Comparison of ENCODE assay signal across 14 cellular contexts in genomic region chr17:77402159-77402731, GRCh38.
DNase-seq lines count a peak whose midpoint lies in the region; ATAC-seq and TF ChIP-seq lines count a peak whose summit lies in the region.
"Had no signal": no experiment of that assay in that cellular context is flagged by ENCODE, and none has a peak within 500 bp of the region (broad histone marks: within the 10 kb centered on the region; RNA-seq: fewer than 3 reads in every experiment).

No MANE protein-coding gene starts in this region.

- no peaks in the 10 kb centered on the region for H3K9me3 Mint-ChIP-seq in Calu3 (ENCODE audit: low read depth, unreplicated experiment)
- H3K9me3 Mint-ChIP-seq in activated naive CD8-positive, alpha-beta T cell treated with anti-CD3 and anti-CD28 coated beads for 36 hours: no peaks in the 10 kb centered on the region
- no peaks in the 10 kb centered on the region for H3K9me3 Mint-ChIP-seq in neural crest cell

- DNase-seq in Calu3: no peak
- no peak for DNase-seq in activated naive CD8-positive, alpha-beta T cell treated with anti-CD3 and anti-CD28 coated beads for 36 hours
- no peak for DNase-seq in neural crest cell (ENCODE audit: low read depth, low spot score)
- DNase-seq in GM19240 (ENCODE audit: insufficient read length, low spot score): no peak
- DNase-seq: activated CD4-positive, CD25-positive, alpha-beta regulatory T cell; gastrocnemius medialis; GF-D8; midbrain; NCI-H345; retina; stimulated activated CD4-positive, alpha-beta T cell treated with anti-CD3 and anti-CD28 coated beads, Interleukin-1b, Interleukin-23, amount 100 ng/mL, for 48 hours had no signal

- peak overlapping the region in 7 of 10 experiments; percentile 37 to 65 (median 61); a peak in 10 of 20 replicates for H3K4me3 ChIP-seq in BLaER1 treated with 17β-estradiol and CSF1 and Interleukin-3, amounts not matched to agents 10 nM and 100 nM
- H3K4me3 ChIP-seq: gastrocnemius medialis had no signal

- H4K20me1 ChIP-seq in BLaER1 treated with 17β-estradiol and CSF1 and Interleukin-3, amounts not matched to agents 10 nM and 100 nM: peaks cover 0 to 99% (median 7%) of the 10 kb centered on the region in 11 experiments; a peak in 11 of 22 replicates

- CTCF ChIA-PET in Calu3 (lab: Charles Lee): interaction anchor here (0.6 kb wide), 1 partner anchor 46 kb away, joined by 3 read pairs; no protein-coding TSS in a partner anchor

- H3K4me1 Mint-ChIP-seq in Calu3 (ENCODE audit: low read depth, unreplicated experiment): peaks cover 59% of the 10 kb centered on the region
- H3K4me1 Mint-ChIP-seq in activated naive CD8-positive, alpha-beta T cell treated with anti-CD3 and anti-CD28 coated beads for 36 hours: peaks cover 75% of the 10 kb centered on the region
- peaks cover 29% of the 10 kb centered on the region for H3K4me1 Mint-ChIP-seq in neural crest cell

- H3K4me2 ChIP-seq in BLaER1 treated with 17β-estradiol and CSF1 and Interleukin-3, amounts not matched to agents 10 nM and 100 nM: peak overlapping the region; percentile 94 to 100 (median 97)

- TSS peak; percentile 82 for BruUV-seq in Calu3 (replicated peaks; lab: Mats Ljungman, UMichigan)

- H3K27me3 ChIP-seq in BLaER1 treated with 17β-estradiol and CSF1 and Interleukin-3, amounts not matched to agents 10 nM and 100 nM: no peaks in the 10 kb centered on the region
- H3K27me3 ChIP-seq: gastrocnemius medialis had no signal

- no peaks in the 10 kb centered on the region for H3K9me3 ChIP-seq in BLaER1 treated with 17β-estradiol and CSF1 and Interleukin-3, amounts not matched to agents 10 nM and 100 nM (replicated peaks in 1 of 11)
- H3K9me3 ChIP-seq: gastrocnemius medialis had no signal

- ATAC-seq in GM21423 (IDR thresholded peaks at IDR 0.05; ENCODE audit: unreplicated experiment) (no peak), GM18858 (IDR thresholded peaks at IDR 0.05; ENCODE audit: unreplicated experiment) (no peak)
- ATAC-seq: gastrocnemius medialis had no signal

- peaks cover 95 to 100% (median 99%) of the 10 kb centered on the region in 10 experiments for H3K4me1 ChIP-seq in BLaER1 treated with 17β-estradiol and CSF1 and Interleukin-3, amounts not matched to agents 10 nM and 100 nM

- H3K36me3 ChIP-seq in BLaER1 treated with 17β-estradiol and CSF1 and Interleukin-3, amounts not matched to agents 10 nM and 100 nM: peaks cover under 1 to 30% (median 17%) of the 10 kb centered on the region in 11 experiments; a peak in 19 of 22 replicates

- intact Hi-C loops in Calu3 (cut with micrococcal nuclease; ENCODE audit: unreplicated experiment): no loop called here

- H3K27ac Mint-ChIP-seq in Calu3 (ENCODE audit: unreplicated experiment) (peak overlapping the region; percentile 40), neural crest cell (ENCODE audit: unreplicated experiment) (peak overlapping the region; percentile 96)
- peak overlapping the region; percentile 54 for H3K27ac Mint-ChIP-seq in activated naive CD8-positive, alpha-beta T cell treated with anti-CD3 and anti-CD28 coated beads for 36 hours

- H3K27me3 Mint-ChIP-seq in Calu3 (ENCODE audit: unreplicated experiment) (no peaks in the 10 kb centered on the region), neural crest cell (ENCODE audit: low read depth) (no peaks in the 10 kb centered on the region)
- H3K27me3 Mint-ChIP-seq in activated naive CD8-positive, alpha-beta T cell treated with anti-CD3 and anti-CD28 coated beads for 36 hours: no peaks in the 10 kb centered on the region

- H3K36me3 Mint-ChIP-seq in Calu3 (ENCODE audit: insufficient read depth, unreplicated experiment) (peaks cover 63% of the 10 kb centered on the region), neural crest cell (ENCODE audit: low read depth) (peaks cover 2% of the 10 kb centered on the region)
- H3K36me3 Mint-ChIP-seq in activated naive CD8-positive, alpha-beta T cell treated with anti-CD3 and anti-CD28 coated beads for 36 hours: peaks cover 21% of the 10 kb centered on the region

- H3K27ac ChIP-seq in BLaER1 treated with 17β-estradiol and CSF1 and Interleukin-3, amounts not matched to agents 10 nM and 100 nM: peak overlapping the region in 9 of 11 experiments; percentile 4 to 98 (median 95); a peak in 17 of 22 replicates
- H3K27ac ChIP-seq: gastrocnemius medialis had no signal

- H3K4me3 Mint-ChIP-seq in Calu3 (ENCODE audit: low read depth, unreplicated experiment) (no peak overlapping the region), neural crest cell (no peak overlapping the region)
- H3K4me3 Mint-ChIP-seq in activated naive CD8-positive, alpha-beta T cell treated with anti-CD3 and anti-CD28 coated beads for 36 hours: no peak overlapping the region

- no peak for TF ChIP-seq CTCF in Calu3 (IDR thresholded peaks at IDR 0.05; ENCODE audit: unreplicated experiment)
- TF ChIP-seq CTCF in neural crest cell (conservative IDR thresholded peaks at IDR 0.05): no peak

- H3K9ac ChIP-seq in BLaER1 treated with 17β-estradiol and CSF1 and Interleukin-3, amounts not matched to agents 10 nM and 100 nM: peak overlapping the region; percentile 4 to 91 (median 81); a peak in 19 of 22 replicates

Comparison
In these comparisons a context has a peak if more than half of its experiments do, and no peak if none do; other contexts are left out.
1. H3K27ac Mint-ChIP-seq: peak in every context shown above with its lines; median percentile 96 in neural crest cell; 54 in activated naive CD8-positive, alpha-beta T cell treated with anti-CD3 and anti-CD28 coated beads for 36 hours; 40 in Calu3.